In genomic region chr9:69420611-69421270, GRCh38 we compare ENCODE assay signal across 22 cellular contexts.
"Had no signal": no experiment of that assay in that cellular context is flagged by ENCODE, and none has a peak within 500 bp of the region (broad histone marks: within the 10 kb centered on the region; RNA-seq: fewer than 3 reads in every experiment).

No MANE protein-coding gene starts in this region.

- H3K27ac Mint-ChIP-seq: activated naive CD8-positive, alpha-beta T cell; nephron; progenitor cell of endocrine pancreas; stimulated activated memory B cell treated with anti-CD40 and anti-IgM and Interleukin-4, amounts not matched to agents 10 μg/mL and 1 μg/mL and 100 μg/mL, for 72 hours had no signal

- H3K9me3 Mint-ChIP-seq: stimulated activated memory B cell treated with anti-CD40 and anti-IgM and Interleukin-4, amounts not matched to agents 10 μg/mL and 1 μg/mL and 100 μg/mL, for 72 hours had no signal

- DNase-seq: activated CD4-positive, CD25-positive, alpha-beta regulatory T cell treated with anti-CD3 and anti-CD28 coated beads, Interleukin-2, amount 50 U/mL, for 72 hours; activated effector memory CD4-positive, alpha-beta T cell treated with Interleukin-2 at 50 U/mL for 16 hours; activated naive CD4-positive, alpha-beta T cell treated with Interleukin-2 at 50 U/mL for 16 hours; activated T-cell treated with anti-CD3 and anti-CD28 coated beads for 4 hours; anterior cingulate cortex; effector CD8-positive, alpha-beta T cell; erythroblast; heart left ventricle; kidney glomerular epithelial cell; left ventricle myocardium inferior; right lobe of liver; stimulated activated CD4-positive, alpha-beta T cell treated with anti-CD3 and anti-CD28 coated beads, Interleukin-4, amount 100 ng/mL, for 24 hours; T-helper 2 cell; tibial artery; upper lobe of right lung had no signal

- ATAC-seq: right lobe of liver; SK-N-SH treated with all-trans-retinoic acid at 6 μM for 48 hours; stimulated activated memory B cell treated with anti-CD40 and anti-IgM and Interleukin-4, amounts not matched to agents 10 μg/mL and 1 μg/mL and 100 μg/mL, for 72 hours had no signal

- H3K27ac ChIP-seq: heart left ventricle, left ventricle myocardium inferior, neutrophil, right lobe of liver, suprapubic skin, tibial artery, upper lobe of right lung had no signal

- H3K27me3 Mint-ChIP-seq: progenitor cell of endocrine pancreas had no signal

- H3K27me3 ChIP-seq: right lobe of liver, suprapubic skin, upper lobe of right lung had no signal

- H3K4me3 Mint-ChIP-seq: activated naive CD8-positive, alpha-beta T cell; nephron; stimulated activated memory B cell treated with anti-CD40 and anti-IgM and Interleukin-4, amounts not matched to agents 10 μg/mL and 1 μg/mL and 100 μg/mL, for 72 hours had no signal

- H3K36me3 ChIP-seq: heart left ventricle, left ventricle myocardium inferior, neutrophil, right lobe of liver, suprapubic skin, tibial artery, upper lobe of right lung had no signal

- H3K4me1 ChIP-seq: heart left ventricle, left ventricle myocardium inferior, right lobe of liver, suprapubic skin, upper lobe of right lung had no signal

- H3K36me3 Mint-ChIP-seq: activated naive CD8-positive, alpha-beta T cell; stimulated activated memory B cell treated with anti-CD40 and anti-IgM and Interleukin-4, amounts not matched to agents 10 μg/mL and 1 μg/mL and 100 μg/mL, for 72 hours had no signal

- H3K4me1 Mint-ChIP-seq: nephron; stimulated activated memory B cell treated with anti-CD40 and anti-IgM and Interleukin-4, amounts not matched to agents 10 μg/mL and 1 μg/mL and 100 μg/mL, for 72 hours had no signal

- H3K9me3 ChIP-seq: heart left ventricle, left ventricle myocardium inferior, neutrophil, right lobe of liver, suprapubic skin, tibial artery, upper lobe of right lung had no signal

- H3K4me3 ChIP-seq: heart left ventricle, left ventricle myocardium inferior, right lobe of liver, suprapubic skin, tibial artery, upper lobe of right lung had no signal
